2 cellular contexts compared by ENCODE assay signal in genomic region chr15:80260566-80260965, GRCh38.
TF ChIP-seq lines count a peak whose summit lies in the region.

No MANE protein-coding gene starts in this region.

TF ChIP-seq in IMR-90, 13 proteins besides CTCF, POLR2A, EP300 and RAD21:
- TF ChIP-seq MXI1 (IDR thresholded peaks at IDR 0.05; ENCODE audit: borderline replicate concordance, low read depth, low read length) (no peak), USF2 (IDR thresholded peaks at IDR 0.05; ENCODE audit: low read depth, low read length) (no peak), RFX5 (IDR thresholded peaks at IDR 0.05; ENCODE audit: low read depth, low read length) (no peak), FOS (IDR thresholded peaks at IDR 0.05; ENCODE audit: low read depth, low read length) (no peak), CEBPB (IDR thresholded peaks at IDR 0.05; ENCODE audit: low read depth, low read length) (no peak), RCOR1 (IDR thresholded peaks at IDR 0.05; ENCODE audit: insufficient replicate concordance, low read length) (no peak), MAFK (IDR thresholded peaks at IDR 0.05; ENCODE audit: low read depth, low read length) (no peak), SMC3 (IDR thresholded peaks at IDR 0.05; ENCODE audit: low read depth, low read length) (no peak), CHD1 (IDR thresholded peaks at IDR 0.05; ENCODE audit: low read depth, low read length) (no peak), ELK1 (IDR thresholded peaks at IDR 0.05; ENCODE audit: borderline replicate concordance, low read depth, low read length) (no peak), BHLHE40 (IDR thresholded peaks at IDR 0.05; ENCODE audit: low read depth, low read length) (no peak), NFE2L2 (IDR thresholded peaks at IDR 0.05; ENCODE audit: low read depth, low read length) (no peak), MAZ (IDR thresholded peaks at IDR 0.05; ENCODE audit: borderline replicate concordance, low read depth, low read length) (no peak)

TF ChIP-seq in HEK293T, 16 proteins besides CTCF, POLR2A, EP300 and RAD21:
- TF ChIP-seq TARDBP (IDR thresholded peaks at IDR 0.05), result no peak
- TF ChIP-seq ARNT (IDR thresholded peaks at IDR 0.05), result no peak
- TF ChIP-seq L3MBTL2 (conservative IDR thresholded peaks at IDR 0.05), result no peak
- no peak for TF ChIP-seq LEF1 (IDR thresholded peaks at IDR 0.05; ENCODE audit: borderline replicate concordance)
- TF ChIP-seq BHLHE40 (IDR thresholded peaks at IDR 0.05; ENCODE audit: borderline replicate concordance), result no peak
- no peak for TF ChIP-seq FOXA1 (IDR thresholded peaks at IDR 0.05)
- TF ChIP-seq ELF4 (IDR thresholded peaks at IDR 0.05), result no peak
- TF ChIP-seq NFRKB (IDR thresholded peaks at IDR 0.05), result no peak
- TF ChIP-seq ZNF384 (IDR thresholded peaks at IDR 0.05), result no peak
- TF ChIP-seq CTBP1 (IDR thresholded peaks at IDR 0.05; ENCODE audit: borderline replicate concordance), result no peak
- no peak for TF ChIP-seq SUZ12 (IDR thresholded peaks at IDR 0.05)
- TF ChIP-seq HDGF (IDR thresholded peaks at IDR 0.05; ENCODE audit: borderline replicate concordance), result no peak
- TF ChIP-seq FOXK2 (IDR thresholded peaks at IDR 0.05), result no peak
- no peak for TF ChIP-seq FOXM1 (IDR thresholded peaks at IDR 0.05; ENCODE audit: borderline replicate concordance)
